Comparison of ENCODE assay signal across 15 cellular contexts in genomic region chr20:34771680-34772081, GRCh38. TPM values are rescaled to one million over a fixed set of nuclear protein-coding genes. Genes with fewer than 3 reads are reported as not detected.
DNase-seq lines count a peak whose midpoint lies in the region; ATAC-seq and TF ChIP-seq lines count a peak whose summit lies in the region.
"Had no signal": no experiment of that assay in that cellular context is flagged by ENCODE, and none has a peak within 500 bp of the region (broad histone marks: within the 10 kb centered on the region; RNA-seq: fewer than 3 reads in every experiment).

No MANE protein-coding gene starts in this region.

- no peak overlapping the region for H3K4me3 ChIP-seq in testis
- H3K4me3 ChIP-seq: A549, upper lobe of right lung had no signal

- peak overlapping the region; percentile 11 for H3K27ac Mint-ChIP-seq in activated T-cell treated with anti-CD3 and anti-CD28 coated beads, Interleukin-2, amount 50 U/mL, for 24 hours
- H3K27ac Mint-ChIP-seq: activated naive CD8-positive, alpha-beta T cell treated with anti-CD3 and anti-CD28 coated beads for 36 hours; CD4-positive, alpha-beta T cell had no signal

- 41 to 55% methylated on average over 3 of the region's 3 CpGs for WGBS in testis, 2 donors

- no peak overlapping the region for H3K4me3 Mint-ChIP-seq in activated T-cell treated with anti-CD3 and anti-CD28 coated beads, Interleukin-2, amount 50 U/mL, for 24 hours
- no peak overlapping the region for H3K4me3 Mint-ChIP-seq in activated T-cell treated with anti-CD3 and anti-CD28 coated beads, Interleukin-2, amount 50 U/mL, for 4 hours
- H3K4me3 Mint-ChIP-seq: activated naive CD8-positive, alpha-beta T cell treated with anti-CD3 and anti-CD28 coated beads for 36 hours; CD4-positive, alpha-beta T cell had no signal

- H3K4me1 ChIP-seq in testis: peaks cover 13% of the 10 kb centered on the region
- H3K4me1 ChIP-seq: A549, upper lobe of right lung had no signal

- TF ChIP-seq CTCF in VCaP (conservative IDR thresholded peaks at IDR 0.05) (no peak), testis (IDR thresholded peaks at IDR 0.05) (no peak)

- no peak for DNase-seq in activated T-cell treated with anti-CD3 and anti-CD28 coated beads, Interleukin-2, amount 50 U/mL, for 24 hours
- DNase-seq in activated T-cell treated with anti-CD3 and anti-CD28 coated beads for 4 hours (no peak), foreskin melanocyte (peak; percentile 9), testis (no peak), posterior cingulate gyrus (no peak), GOT3 (lab: John Stamatoyannopoulos, UW) (no peak)
- no peak for DNase-seq in activated T-cell treated with anti-CD3 and anti-CD28 coated beads, Interleukin-2, amount 50 U/mL, for 4 hours
- DNase-seq: activated naive CD8-positive, alpha-beta T cell treated with anti-CD3 and anti-CD28 coated beads for 36 hours; CD4-positive, alpha-beta T cell; NCI-H774; upper lobe of right lung had no signal

- no peaks in the 10 kb centered on the region for H3K27me3 ChIP-seq in testis
- H3K27me3 ChIP-seq: neutrophil, upper lobe of right lung had no signal

- no peaks in the 10 kb centered on the region for H3K4me1 Mint-ChIP-seq in activated T-cell treated with anti-CD3 and anti-CD28 coated beads, Interleukin-2, amount 50 U/mL, for 24 hours (ENCODE audit: low read depth)
- no peaks in the 10 kb centered on the region for H3K4me1 Mint-ChIP-seq in activated T-cell treated with anti-CD3 and anti-CD28 coated beads, Interleukin-2, amount 50 U/mL, for 4 hours (ENCODE audit: low read depth)
- H3K4me1 Mint-ChIP-seq: activated naive CD8-positive, alpha-beta T cell treated with anti-CD3 and anti-CD28 coated beads for 36 hours had no signal

- no peaks in the 10 kb centered on the region for H3K9me3 Mint-ChIP-seq in activated T-cell treated with anti-CD3 and anti-CD28 coated beads, Interleukin-2, amount 50 U/mL, for 24 hours
- no peaks in the 10 kb centered on the region for H3K9me3 Mint-ChIP-seq in activated T-cell treated with anti-CD3 and anti-CD28 coated beads, Interleukin-2, amount 50 U/mL, for 4 hours
- H3K9me3 Mint-ChIP-seq: activated naive CD8-positive, alpha-beta T cell treated with anti-CD3 and anti-CD28 coated beads for 36 hours; CD4-positive, alpha-beta T cell had no signal

- no peak for TF ChIP-seq POLR2A in testis (IDR thresholded peaks at IDR 0.05)

- peak overlapping the region; percentile 32 for H3K27ac ChIP-seq in VCaP
- peak overlapping the region; percentile 25 to 55 for H3K27ac ChIP-seq in testis
- H3K27ac ChIP-seq: A549, neutrophil, upper lobe of right lung had no signal

- ATAC-seq in activated T-cell treated with anti-CD3 and anti-CD28 coated beads, Interleukin-2, amount 50 U/mL, for 4 hours: no peak
- ATAC-seq: A549; activated CD4-positive, CD25-positive, alpha-beta regulatory T cell treated with anti-CD3 and anti-CD28 coated beads, Interleukin-2, amount 50 U/mL, for 24 hours; upper lobe of right lung had no signal

- H3K36me3 ChIP-seq in testis (ENCODE audit: low read depth, missing control alignments): no peaks in the 10 kb centered on the region

- no peaks in the 10 kb centered on the region for H3K9me3 ChIP-seq in testis
- H3K9me3 ChIP-seq: A549, neutrophil, upper lobe of right lung had no signal

- peaks cover 87% of the 10 kb centered on the region for H3K36me3 Mint-ChIP-seq in activated T-cell treated with anti-CD3 and anti-CD28 coated beads, Interleukin-2, amount 50 U/mL, for 24 hours (ENCODE audit: low read depth)
- H3K36me3 Mint-ChIP-seq in activated T-cell treated with anti-CD3 and anti-CD28 coated beads, Interleukin-2, amount 50 U/mL, for 4 hours (ENCODE audit: insufficient read depth): peaks cover 32% of the 10 kb centered on the region

- intact Hi-C loops in testis (cut with DNase I; ENCODE audit: low total_unique reads): no loop called here
- intact Hi-C loops in posterior cingulate gyrus (cut with DNase I): no loop called here

- H3K27me3 Mint-ChIP-seq in activated T-cell treated with anti-CD3 and anti-CD28 coated beads, Interleukin-2, amount 50 U/mL, for 24 hours: no peaks in the 10 kb centered on the region
- no peaks in the 10 kb centered on the region for H3K27me3 Mint-ChIP-seq in activated T-cell treated with anti-CD3 and anti-CD28 coated beads, Interleukin-2, amount 50 U/mL, for 4 hours (ENCODE audit: low read depth)
- H3K27me3 Mint-ChIP-seq: activated naive CD8-positive, alpha-beta T cell treated with anti-CD3 and anti-CD28 coated beads for 36 hours; CD4-positive, alpha-beta T cell had no signal

RNA-seq across cellular contexts. Expression of gene NCOA6, which starts 53.8 kb away (rescaled TPM):
- 10 to 100 TPM; 48.1 to 54.4 TPM for total RNA-seq in testis
- polyA plus RNA-seq in testis (ENCODE audit: insufficient read depth, low read depth, low replicate concordance): 45.2 TPM
- 10 to 100 TPM; 18.9 to 23.0 (median 19.7) TPM for total RNA-seq in activated T-cell treated with anti-CD3 and anti-CD28 coated beads, Interleukin-2, amount 50 U/mL, for 4 hours
